In the genomic region with DNA sequence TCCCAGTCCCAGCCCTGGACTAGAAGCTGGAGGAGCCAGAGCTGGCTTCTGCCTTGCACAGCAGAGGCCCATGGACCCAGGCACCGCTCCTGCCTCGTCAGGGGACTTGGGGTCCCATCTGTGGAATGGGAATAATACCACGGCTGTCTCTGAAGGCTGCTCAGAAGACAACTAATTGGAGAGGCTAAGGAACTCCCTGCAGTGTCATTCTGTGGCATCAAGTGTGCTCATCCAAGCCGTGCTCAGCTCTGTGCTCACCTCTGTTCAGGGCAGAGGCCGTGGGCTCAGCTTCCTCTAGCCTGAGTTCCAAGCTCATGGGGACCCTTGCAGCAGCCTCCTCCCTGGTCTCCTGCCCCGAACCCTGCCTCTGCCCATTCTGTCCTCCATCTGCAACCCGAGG, we compare ENCODE assay signal across 17 cellular contexts. TPM values are rescaled to one million over a fixed set of nuclear protein-coding genes. Genes with fewer than 3 reads are reported as not detected.
DNase-seq lines count a peak whose midpoint lies in the region; ATAC-seq and TF ChIP-seq lines count a peak whose summit lies in the region.
"Had no signal": no experiment of that assay in that cellular context is flagged by ENCODE, and none has a peak within 500 bp of the region (broad histone marks: within the 10 kb centered on the region; RNA-seq: fewer than 3 reads in every experiment).

No MANE protein-coding gene starts in this region.

- POLR2A ChIA-PET in activated CD8-positive, alpha-beta T cell treated with anti-CD3 and anti-CD28 coated beads, Interleukin-2, amount 10 ng/mL, durations not matched to agents 7 days and 5 days (lab: Charles Lee), result no interaction called here
- POLR2A ChIA-PET in activated CD8-positive, alpha-beta T cell treated with anti-CD3 and anti-CD28 coated beads for 36 hours (lab: Charles Lee), result interaction anchor here (0.6 kb wide), 1 partner anchor 46 kb away, joined by 3 read pairs; no protein-coding TSS in a partner anchor

- no peak for ATAC-seq in activated CD8-positive, alpha-beta T cell treated with anti-CD3 and anti-CD28 coated beads, Interleukin-2, amount 10 ng/mL, durations not matched to agents 7 days and 5 days
- no peak for ATAC-seq in activated CD8-positive, alpha-beta T cell treated with anti-CD3 and anti-CD28 coated beads for 36 hours
- ATAC-seq in GM23338 (no peak), GM18873 (IDR thresholded peaks at IDR 0.05; ENCODE audit: low FRiP score, unreplicated experiment) (no peak)

- no peaks in the 10 kb centered on the region for H3K9me2 ChIP-seq in GM23338 (ENCODE audit: insufficient read depth)

- no peaks in the 10 kb centered on the region for H4K20me1 ChIP-seq in GM23338 (replicated peaks; ENCODE audit: insufficient read depth)
- no peaks in the 10 kb centered on the region for H4K20me1 ChIP-seq in osteoblast (ENCODE audit: insufficient read depth, low read length)

- no peak for TF ChIP-seq CTCF in activated CD8-positive, alpha-beta T cell treated with anti-CD3 and anti-CD28 coated beads for 36 hours (IDR thresholded peaks at IDR 0.05)
- TF ChIP-seq CTCF in GM23338 (conservative IDR thresholded peaks at IDR 0.05; ENCODE audit: low read depth in 2 of 2), result no peak
- no peak for TF ChIP-seq CTCF in endothelial cell (IDR thresholded peaks at IDR 0.05; ENCODE audit: unreplicated experiment)
- no peak for TF ChIP-seq CTCF in osteoblast (IDR thresholded peaks at IDR 0.05; ENCODE audit: extremely low read depth, low read depth, low read length)

- peaks cover 25% of the 10 kb centered on the region for H3K27me3 Mint-ChIP-seq in activated CD8-positive, alpha-beta T cell treated with anti-CD3 and anti-CD28 coated beads, Interleukin-2, amount 10 ng/mL, durations not matched to agents 7 days and 5 days (ENCODE audit: low read depth)
- peaks cover 14% of the 10 kb centered on the region for H3K27me3 Mint-ChIP-seq in activated CD8-positive, alpha-beta T cell treated with anti-CD3 and anti-CD28 coated beads for 36 hours
- H3K27me3 Mint-ChIP-seq in GM23338 (ENCODE audit: insufficient read depth, low read depth, poor library complexity) (peaks cover 6% of the 10 kb centered on the region), endothelial cell (ENCODE audit: unreplicated experiment) (peaks cover 9% of the 10 kb centered on the region)

- CTCF ChIA-PET in activated CD8-positive, alpha-beta T cell treated with anti-CD3 and anti-CD28 coated beads, Interleukin-2, amount 10 ng/mL, durations not matched to agents 7 days and 5 days (lab: Charles Lee), result no interaction called here
- CTCF ChIA-PET in activated CD8-positive, alpha-beta T cell treated with anti-CD3 and anti-CD28 coated beads for 36 hours (lab: Charles Lee), result interaction anchor here (1.4 kb wide), 1 partner anchor 25 kb away, joined by 3 read pairs; no protein-coding TSS in a partner anchor

- TF ChIP-seq POLR2A in erythroblast (IDR thresholded peaks at IDR 0.05; ENCODE audit: low read length), result no peak

- H3K9me3 Mint-ChIP-seq in activated CD8-positive, alpha-beta T cell treated with anti-CD3 and anti-CD28 coated beads, Interleukin-2, amount 10 ng/mL, durations not matched to agents 7 days and 5 days (ENCODE audit: insufficient read depth), result no peaks in the 10 kb centered on the region
- H3K9me3 Mint-ChIP-seq in activated CD8-positive, alpha-beta T cell treated with anti-CD3 and anti-CD28 coated beads for 36 hours, result no peaks in the 10 kb centered on the region
- H3K9me3 Mint-ChIP-seq in GM23338, result no peaks in the 10 kb centered on the region
- H3K9me3 Mint-ChIP-seq in endothelial cell (ENCODE audit: unreplicated experiment), result no peaks in the 10 kb centered on the region
- H3K9me3 Mint-ChIP-seq: CD14-positive monocyte had no signal

- no peaks in the 10 kb centered on the region for H3K9me3 ChIP-seq in osteoblast (ENCODE audit: low read depth, low read length)
- H3K9me3 ChIP-seq in MG63, result no peaks in the 10 kb centered on the region

- H3K79me2 ChIP-seq in GM23338 (replicated peaks; ENCODE audit: insufficient read depth) (no peaks in the 10 kb centered on the region), osteoblast (ENCODE audit: insufficient read depth, low read length) (no peaks in the 10 kb centered on the region)

- H3K4me3 ChIP-seq in GM23338, result no peak overlapping the region
- H3K4me3 ChIP-seq in osteoblast (ENCODE audit: insufficient read depth, low read length), result no peak overlapping the region
- H3K4me3 ChIP-seq in MG63, result no peak overlapping the region

- peaks cover 4% of the 10 kb centered on the region for H3K4me1 Mint-ChIP-seq in activated CD8-positive, alpha-beta T cell treated with anti-CD3 and anti-CD28 coated beads, Interleukin-2, amount 10 ng/mL, durations not matched to agents 7 days and 5 days (ENCODE audit: low read depth)
- H3K4me1 Mint-ChIP-seq in activated CD8-positive, alpha-beta T cell treated with anti-CD3 and anti-CD28 coated beads for 36 hours (ENCODE audit: low read depth), result peaks cover 1% of the 10 kb centered on the region
- H3K4me1 Mint-ChIP-seq in GM23338 (peaks cover 14% of the 10 kb centered on the region), endothelial cell (ENCODE audit: unreplicated experiment) (no peaks in the 10 kb centered on the region)
- H3K4me1 Mint-ChIP-seq: CD14-positive monocyte; CD8-positive, alpha-beta memory T cell had no signal

- no peaks in the 10 kb centered on the region for H3K27me3 ChIP-seq in GM23338 (ENCODE audit: insufficient read depth)
- H3K27me3 ChIP-seq in osteoblast (ENCODE audit: insufficient read depth, low read length), result peaks cover 25% of the 10 kb centered on the region
- H3K27me3 ChIP-seq in MG63, result no peaks in the 10 kb centered on the region

- no peak overlapping the region for H3K4me3 Mint-ChIP-seq in activated CD8-positive, alpha-beta T cell treated with anti-CD3 and anti-CD28 coated beads, Interleukin-2, amount 10 ng/mL, durations not matched to agents 7 days and 5 days
- H3K4me3 Mint-ChIP-seq in activated CD8-positive, alpha-beta T cell treated with anti-CD3 and anti-CD28 coated beads for 36 hours, result no peak overlapping the region
- H3K4me3 Mint-ChIP-seq in GM23338, result no peak overlapping the region
- no peak overlapping the region for H3K4me3 Mint-ChIP-seq in endothelial cell (ENCODE audit: unreplicated experiment)
- H3K4me3 Mint-ChIP-seq: CD8-positive, alpha-beta memory T cell had no signal

- intact Hi-C loops in activated CD8-positive, alpha-beta T cell treated with anti-CD3 and anti-CD28 coated beads for 36 hours (cut with micrococcal nuclease), result no loop called here

- H3K4me1 ChIP-seq in GM23338 (ENCODE audit: insufficient read depth) (peaks cover 10% of the 10 kb centered on the region; the same call in 1 of the 2 replicates), osteoblast (ENCODE audit: insufficient read depth, low read length) (no peaks in the 10 kb centered on the region)

- H3K36me3 Mint-ChIP-seq in activated CD8-positive, alpha-beta T cell treated with anti-CD3 and anti-CD28 coated beads, Interleukin-2, amount 10 ng/mL, durations not matched to agents 7 days and 5 days (ENCODE audit: low read depth), result no peaks in the 10 kb centered on the region
- H3K36me3 Mint-ChIP-seq in activated CD8-positive, alpha-beta T cell treated with anti-CD3 and anti-CD28 coated beads for 36 hours (ENCODE audit: low read depth), result no peaks in the 10 kb centered on the region
- no peaks in the 10 kb centered on the region for H3K36me3 Mint-ChIP-seq in GM23338 (ENCODE audit: low read depth)
- H3K36me3 Mint-ChIP-seq in endothelial cell (ENCODE audit: low read depth, unreplicated experiment), result no peaks in the 10 kb centered on the region
- H3K36me3 Mint-ChIP-seq: CD14-positive monocyte; CD8-positive, alpha-beta memory T cell had no signal

- peak overlapping the region; percentile 38; the same call in 1 of the 2 replicates for H2AFZ ChIP-seq in GM23338
- no peak overlapping the region for H2AFZ ChIP-seq in osteoblast (ENCODE audit: low read length)

- no peaks in the 10 kb centered on the region for H3F3A ChIP-seq in GM23338 (replicated peaks; ENCODE audit: low read depth)

- H3K27ac Mint-ChIP-seq in activated CD8-positive, alpha-beta T cell treated with anti-CD3 and anti-CD28 coated beads, Interleukin-2, amount 10 ng/mL, durations not matched to agents 7 days and 5 days, result peak overlapping the region; percentile 2
- H3K27ac Mint-ChIP-seq in activated CD8-positive, alpha-beta T cell treated with anti-CD3 and anti-CD28 coated beads for 36 hours, result no peak overlapping the region
- H3K27ac Mint-ChIP-seq in GM23338 (no peak overlapping the region; the same call in 1 of the 2 replicates), endothelial cell (ENCODE audit: unreplicated experiment) (peak overlapping the region; percentile 64)
- H3K27ac Mint-ChIP-seq: CD14-positive monocyte; CD8-positive, alpha-beta memory T cell had no signal

- H3K4me2 ChIP-seq in GM23338, result no peak overlapping the region
- no peak overlapping the region for H3K4me2 ChIP-seq in osteoblast (ENCODE audit: insufficient read depth, low read length)

- DNase-seq in activated CD8-positive, alpha-beta T cell treated with anti-CD3 and anti-CD28 coated beads, Interleukin-2, amount 10 ng/mL, durations not matched to agents 7 days and 5 days, result no peak
- no peak for DNase-seq in activated CD8-positive, alpha-beta T cell treated with anti-CD3 and anti-CD28 coated beads for 36 hours
- DNase-seq in GM23338 (ENCODE audit: low spot score) (no peak), endothelial cell (ENCODE audit: low spot score) (no peak), osteoblast (ENCODE audit: insufficient read length, low spot score, missing footprints) (peak; percentile 14), MG63 (no peak), erythroblast (lab: John Stamatoyannopoulos, UW) (no peak)
- DNase-seq: CD8-positive, alpha-beta memory T cell; DMS53; GF-D8; H7 had no signal

- no peak overlapping the region for H3K27ac ChIP-seq in GM23338 (ENCODE audit: low read depth)
- no peak overlapping the region for H3K27ac ChIP-seq in osteoblast (ENCODE audit: low read depth, low read length)
- H3K27ac ChIP-seq: 22Rv1, HL-60 had no signal

- no peaks in the 10 kb centered on the region for H3K36me3 ChIP-seq in GM23338 (ENCODE audit: insufficient read depth)
- H3K36me3 ChIP-seq in osteoblast (ENCODE audit: insufficient read depth, low read length), result no peaks in the 10 kb centered on the region
- no peaks in the 10 kb centered on the region for H3K36me3 ChIP-seq in MG63

TF ChIP-seq in GM23338, 12 proteins besides CTCF, POLR2A, EP300 and RAD21 (continues in another document):
- TF ChIP-seq JUNB (IDR thresholded peaks at IDR 0.05; ENCODE audit: unreplicated experiment) (no peak), POLR2AphosphoS5 (IDR thresholded peaks at IDR 0.05; ENCODE audit: low read depth) (no peak), CREB1 (CRISPR knock-in tag; IDR thresholded peaks at IDR 0.05; ENCODE audit: low read depth) (no peak)

RNA-seq across cellular contexts. Expression of gene BEAN1, which starts 31.8 kb away (rescaled TPM):
- total RNA-seq in activated CD8-positive, alpha-beta T cell treated with anti-CD3 and anti-CD28 coated beads, Interleukin-2, amount 10 ng/mL, durations not matched to agents 7 days and 5 days, result not detected
- total RNA-seq in activated CD8-positive, alpha-beta T cell treated with anti-CD3 and anti-CD28 coated beads for 36 hours, result not detected
- 0.07 TPM in 1 of 2 replicates, not detected in the other for total RNA-seq in GM23338 (2014; rRNA removed; shearing (Covaris generic))
- 0.10 TPM in 1 of 2 replicates, not detected in the other for polyA plus RNA-seq in GM23338 (2016; fragmentation: Nextera tagmentation; extraction: Ambion mirVana)
- total RNA-seq in endothelial cell (ENCODE audit: unreplicated experiment), result 0.49 TPM
- 0.29 and 0.36 TPM in 2 replicates for total RNA-seq in osteoblast
- 0.56 TPM in 1 of 2 replicates, not detected in the other for total RNA-seq in MG63 (2014; rRNA removed; shearing (Covaris generic); ENCODE audit: low replicate concordance)
- total RNA-seq: A673; CD8-positive, alpha-beta memory T cell had no signal
- polyA plus RNA-seq: BJ had no signal

Comparison
In these comparisons a context has a peak if more than half of its experiments do, and no peak if none do; other contexts are left out.
1. H3K27ac Mint-ChIP-seq: peak in activated CD8-positive, alpha-beta T cell treated with anti-CD3 and anti-CD28 coated beads, Interleukin-2, amount 10 ng/mL, durations not matched to agents 7 days and 5 days (single experiment) and endothelial cell (single experiment); none in activated CD8-positive, alpha-beta T cell treated with anti-CD3 and anti-CD28 coated beads for 36 hours (single experiment) and GM23338 (single experiment).